In the genomic region with DNA sequence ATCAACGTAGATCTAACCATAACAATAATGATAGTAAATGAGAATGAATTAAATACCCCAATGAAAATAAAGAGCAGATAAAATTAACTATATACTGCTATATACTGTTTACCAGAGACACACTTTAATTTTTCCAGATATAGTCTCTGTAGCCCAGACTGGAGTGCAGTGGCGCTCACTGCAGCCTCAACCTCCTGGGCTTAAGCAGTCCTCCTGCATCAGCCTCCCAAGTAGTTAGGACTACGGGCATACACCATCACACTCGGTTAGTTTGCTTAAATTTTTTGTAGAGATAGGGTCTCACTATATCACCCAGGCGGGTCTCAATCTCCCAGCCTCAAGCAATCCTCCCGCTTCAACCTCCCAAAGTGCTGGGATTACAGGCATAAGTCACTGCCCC, we compare ENCODE assay signal across 16 cellular contexts. TPM values are rescaled to one million over a fixed set of nuclear protein-coding genes. Genes with fewer than 3 reads are reported as not detected.
DNase-seq lines count a peak whose midpoint lies in the region; ATAC-seq and TF ChIP-seq lines count a peak whose summit lies in the region.
"Had no signal": no experiment of that assay in that cellular context is flagged by ENCODE, and none has a peak within 500 bp of the region (broad histone marks: within the 10 kb centered on the region; RNA-seq: fewer than 3 reads in every experiment).

No MANE protein-coding gene starts in this region.

- H3K4me3 Mint-ChIP-seq in activated naive CD8-positive, alpha-beta T cell = peak overlapping the region; percentile 40
- H3K4me3 Mint-ChIP-seq in activated naive CD8-positive, alpha-beta T cell treated with anti-CD3 and anti-CD28 coated beads for 36 hours = no peak overlapping the region
- H3K4me3 Mint-ChIP-seq in dendritic cell treated with granulocyte-macrophage colony-stimulating factor and Interleukin-4, amounts not matched to agents 40 ng/mL and 50 ng/mL, for 4 days = no peak overlapping the region
- H3K4me3 Mint-ChIP-seq in type B pancreatic cell = no peak overlapping the region
- no peak overlapping the region for H3K4me3 Mint-ChIP-seq in CD14-positive monocyte

- CTCF ChIA-PET in HCT116 (lab: Charles Lee) = no interaction called here

- no peaks in the 10 kb centered on the region for H3K27me3 Mint-ChIP-seq in activated naive CD8-positive, alpha-beta T cell
- no peaks in the 10 kb centered on the region for H3K27me3 Mint-ChIP-seq in activated naive CD8-positive, alpha-beta T cell treated with anti-CD3 and anti-CD28 coated beads for 36 hours
- H3K27me3 Mint-ChIP-seq in dendritic cell treated with granulocyte-macrophage colony-stimulating factor and Interleukin-4, amounts not matched to agents 40 ng/mL and 50 ng/mL, for 4 days = no peaks in the 10 kb centered on the region
- H3K27me3 Mint-ChIP-seq in type B pancreatic cell (no peaks in the 10 kb centered on the region), CD14-positive monocyte (ENCODE audit: low read depth in 3 of 3) (no peaks in the 10 kb centered on the region)

- intact Hi-C loops in HCT116 (cut with micrococcal nuclease) = loop anchor here (2.0 to 5.0 kb wide), 2 partner anchors 39 to 197 kb away; a partner anchor contains a TSS
- intact Hi-C loops in dendritic cell treated with granulocyte-macrophage colony-stimulating factor and Interleukin-4, amounts not matched to agents 40 ng/mL and 50 ng/mL, for 4 days (cut with micrococcal nuclease) = no loop called here
- intact Hi-C loops in thyroid gland (cut with DNase I) = no loop called here
- intact Hi-C loops in CD14-positive monocyte (cut with micrococcal nuclease) = no loop called here

- H3K36me3 ChIP-seq in HCT116 (ENCODE audit: control insufficient read depth in 1 of 2, insufficient read depth in 2 of 2, low read length in 2 of 2) (no peaks in the 10 kb centered on the region), thyroid gland (no peaks in the 10 kb centered on the region)
- H3K36me3 ChIP-seq: MG63 had no signal

- H3K9me3 Mint-ChIP-seq in activated naive CD8-positive, alpha-beta T cell (ENCODE audit: low read depth) = peaks cover 5% of the 10 kb centered on the region
- H3K9me3 Mint-ChIP-seq in activated naive CD8-positive, alpha-beta T cell treated with anti-CD3 and anti-CD28 coated beads for 36 hours = peaks cover 9% of the 10 kb centered on the region
- peaks cover 13% of the 10 kb centered on the region for H3K9me3 Mint-ChIP-seq in dendritic cell treated with granulocyte-macrophage colony-stimulating factor and Interleukin-4, amounts not matched to agents 40 ng/mL and 50 ng/mL, for 4 days
- H3K9me3 Mint-ChIP-seq in type B pancreatic cell (peaks cover 5% of the 10 kb centered on the region), CD14-positive monocyte (peaks cover 0 to 13% (median 5%) of the 10 kb centered on the region in 7 donors)

- peaks cover 65% of the 10 kb centered on the region for H3K4me1 Mint-ChIP-seq in activated naive CD8-positive, alpha-beta T cell (ENCODE audit: low read depth)
- peaks cover 46% of the 10 kb centered on the region for H3K4me1 Mint-ChIP-seq in activated naive CD8-positive, alpha-beta T cell treated with anti-CD3 and anti-CD28 coated beads for 36 hours
- peaks cover 27% of the 10 kb centered on the region for H3K4me1 Mint-ChIP-seq in dendritic cell treated with granulocyte-macrophage colony-stimulating factor and Interleukin-4, amounts not matched to agents 40 ng/mL and 50 ng/mL, for 4 days (ENCODE audit: low read depth)
- H3K4me1 Mint-ChIP-seq in type B pancreatic cell (ENCODE audit: unreplicated experiment) (peaks cover under 1% of the 10 kb centered on the region), CD14-positive monocyte (peaks cover 24% of the 10 kb centered on the region)

- H3K9me3 ChIP-seq in HCT116 (ENCODE audit: control insufficient read depth in 1 of 2, insufficient read depth in 1 of 2, low read depth in 1 of 2, low read length in 2 of 2) (no peaks in the 10 kb centered on the region), thyroid gland (no peaks in the 10 kb centered on the region)
- H3K9me3 ChIP-seq: SJCRH30 had no signal

- RAD21 ChIA-PET in HCT116 (lab: Charles Lee; ENCODE audit: low non-redundant PET in 1 of 2, low total read pairs in 2 of 2, uncharacterized antibody in 2 of 2, unreplicated experiment in 2 of 2) = no interaction called here

- H3K79me2 ChIP-seq in HCT116 (ENCODE audit: insufficient read depth, low read length) = peaks cover 92% of the 10 kb centered on the region

- TF ChIP-seq POLR2A in HCT116 (IDR thresholded peaks at IDR 0.05; ENCODE audit: borderline replicate concordance, extremely low read depth, insufficient read depth, insufficient read length) = no peak
- no peak for TF ChIP-seq POLR2A in thyroid gland (IDR thresholded peaks at IDR 0.05)

- H3K4me2 ChIP-seq in HCT116 (ENCODE audit: low read length) = peak overlapping the region; percentile 70
- H3K4me2 ChIP-seq: KMS-11 had no signal

- no peak overlapping the region for H2AFZ ChIP-seq in HCT116 (ENCODE audit: low read depth, low read length, poor library complexity, severe bottlenecking)

- DNase-seq in activated naive CD8-positive, alpha-beta T cell treated with anti-CD3 and anti-CD28 coated beads for 36 hours = no peak
- no peak for DNase-seq in HCT116 (ENCODE audit: low read depth, low spot score)
- no peak for DNase-seq in type B pancreatic cell (ENCODE audit: extremely low spot score, unreplicated experiment)
- no peak for DNase-seq in thyroid gland
- no peak for DNase-seq in CD14-positive monocyte (ENCODE audit: low spot score)
- DNase-seq: DMS79 treated with DMSO at 0.1 percent for 48 hours, NCI-H1092, NCI-H2227 treated with DMSO at 0.1 percent for 48 hours, NCI-H526, RPMI8226, SJCRH30 had no signal

- no peaks in the 10 kb centered on the region; the same call in 1 of the 2 replicates for H4K20me1 ChIP-seq in HCT116 (ENCODE audit: insufficient read depth)

- no peaks in the 10 kb centered on the region for H3K9me2 ChIP-seq in HCT116 (ENCODE audit: insufficient read depth)

- peak overlapping the region; percentile 60 for H3K9ac ChIP-seq in HCT116 (ENCODE audit: low read length)
- H3K9ac ChIP-seq: KMS-11 had no signal

- WGBS in thyroid gland, 2 donors = 97 to 98% methylated on average over 6 of the region's 6 CpGs

- H3K4me1 ChIP-seq in HCT116 (ENCODE audit: control insufficient read depth in 1 of 2, insufficient read depth in 2 of 2, low read length in 2 of 2) (peaks cover 33 to 68% of the 10 kb centered on the region in 2 experiments), thyroid gland (peaks cover 5 to 8% of the 10 kb centered on the region in 2 donors)
- H3K4me1 ChIP-seq: SJCRH30 had no signal

- no peak for TF ChIP-seq CTCF in HCT116 (IDR thresholded peaks at IDR 0.05 in 2 of 3, conservative IDR thresholded peaks at IDR 0.05 in 1 of 3; ENCODE audit: borderline replicate concordance in 1 of 3, insufficient read depth in 1 of 3, low read depth in 2 of 3, low read length in 2 of 3)
- TF ChIP-seq CTCF in type B pancreatic cell (conservative IDR thresholded peaks at IDR 0.05) = no peak
- no peak for TF ChIP-seq CTCF in thyroid gland (IDR thresholded peaks at IDR 0.05)
- no peak for TF ChIP-seq CTCF in CD14-positive monocyte (IDR thresholded peaks at IDR 0.05)

- H3K4me3 ChIP-seq in HCT116 (replicated peaks in 1 of 2; ENCODE audit: low read depth in 1 of 2, low read length in 2 of 2) (peak overlapping the region; percentile 2 to 29; a peak in 3 of 4 replicates), thyroid gland (replicated peaks in 1 of 3) (no peak overlapping the region)
- H3K4me3 ChIP-seq: MG63, SJCRH30 had no signal

- POLR2A ChIA-PET in HCT116 (lab: Charles Lee) = no interaction called here

- peaks cover 11% of the 10 kb centered on the region for H3K36me3 Mint-ChIP-seq in activated naive CD8-positive, alpha-beta T cell
- H3K36me3 Mint-ChIP-seq in activated naive CD8-positive, alpha-beta T cell treated with anti-CD3 and anti-CD28 coated beads for 36 hours = peaks cover 30% of the 10 kb centered on the region
- peaks cover 32% of the 10 kb centered on the region for H3K36me3 Mint-ChIP-seq in dendritic cell treated with granulocyte-macrophage colony-stimulating factor and Interleukin-4, amounts not matched to agents 40 ng/mL and 50 ng/mL, for 4 days (ENCODE audit: low read depth)
- H3K36me3 Mint-ChIP-seq in type B pancreatic cell = peaks cover 20% of the 10 kb centered on the region
- peaks cover 15 to 18% of the 10 kb centered on the region in 2 donors for H3K36me3 Mint-ChIP-seq in CD14-positive monocyte

- H3K27me3 ChIP-seq in HCT116 (ENCODE audit: insufficient read depth, low read length) (no peaks in the 10 kb centered on the region), thyroid gland (no peaks in the 10 kb centered on the region)
- H3K27me3 ChIP-seq: MG63, SJCRH30 had no signal

- H3K27ac ChIP-seq in HCT116 (ENCODE audit: low read depth, low read length) (peak overlapping the region; percentile 95), thyroid gland (no peak overlapping the region)
- H3K27ac ChIP-seq: C4-2B, KMS-11, SJCRH30 had no signal

- BruUV-seq in HCT116 (replicated peaks; lab: Mats Ljungman, UMichigan) = TSS peak; percentile 100

- TF ChIP-seq RAD21 in HCT116 (IDR thresholded peaks at IDR 0.05; ENCODE audit: low read depth) = no peak

- H3K27ac Mint-ChIP-seq in activated naive CD8-positive, alpha-beta T cell = no peak overlapping the region
- no peak overlapping the region for H3K27ac Mint-ChIP-seq in activated naive CD8-positive, alpha-beta T cell treated with anti-CD3 and anti-CD28 coated beads for 36 hours
- peak overlapping the region; percentile 3 for H3K27ac Mint-ChIP-seq in dendritic cell treated with granulocyte-macrophage colony-stimulating factor and Interleukin-4, amounts not matched to agents 40 ng/mL and 50 ng/mL, for 4 days
- peak overlapping the region; percentile 69 for H3K27ac Mint-ChIP-seq in type B pancreatic cell
- peak overlapping the region in 3 of 7 donors; percentile 9 to 47 (median 9) for H3K27ac Mint-ChIP-seq in CD14-positive monocyte

- ATAC-seq in HCT116 = peak; percentile 64

TF ChIP-seq in HCT116, 20 proteins besides CTCF, POLR2A, EP300 and RAD21 (continues in another document):
- TF ChIP-seq, protein P1, sequence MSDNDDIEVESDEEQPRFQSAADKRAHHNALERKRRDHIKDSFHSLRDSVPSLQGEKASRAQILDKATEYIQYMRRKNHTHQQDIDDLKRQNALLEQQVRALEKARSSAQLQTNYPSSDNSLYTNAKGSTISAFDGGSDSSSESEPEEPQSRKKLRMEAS (IDR thresholded peaks at IDR 0.05) = no peak
- TF ChIP-seq ZFX (IDR thresholded peaks at IDR 0.05) = no peak
- no peak for TF ChIP-seq JUND (IDR thresholded peaks at IDR 0.05)
- no peak for TF ChIP-seq TCF7L2 (IDR thresholded peaks at IDR 0.05; ENCODE audit: borderline replicate concordance, extremely low read depth, insufficient read depth, insufficient read length)
- no peak for TF ChIP-seq EGR1 (IDR thresholded peaks at IDR 0.05; ENCODE audit: low read depth)
- no peak for TF ChIP-seq ZNF274 (IDR thresholded peaks at IDR 0.05; ENCODE audit: low read depth, low read length)

RNA-seq across cellular contexts. Expression of a gene that starts 37.2 kb away (rescaled TPM):
- 10 to 100 TPM; 31.5 to 32.8 TPM for total RNA-seq in activated naive CD8-positive, alpha-beta T cell treated with anti-CD3 and anti-CD28 coated beads for 36 hours
- total RNA-seq in HCT116 (2021; ENCODE audit: unreplicated experiment) (41.2 TPM), type B pancreatic cell (ENCODE audit: low replicate concordance) (45.8 and 46.6 TPM in 2 replicates), thyroid gland (100 to 1,000 TPM in 1 of 4 donors, 10 to 100 TPM in 3; 53.9 to 112 (median 58.0) TPM)
- polyA plus RNA-seq in HCT116 (2012) = 19.7 and 20.4 TPM in 2 replicates
- 10 to 100 TPM; 11.8 to 16.5 TPM for polyA plus RNA-seq in CD14-positive monocyte

Comparison
In these comparisons a context has a peak if more than half of its experiments do, and no peak if none do; other contexts are left out.
1. H3K27ac Mint-ChIP-seq: peak in dendritic cell treated with granulocyte-macrophage colony-stimulating factor and Interleukin-4, amounts not matched to agents 40 ng/mL and 50 ng/mL, for 4 days (single experiment) and type B pancreatic cell (single experiment); none in activated naive CD8-positive, alpha-beta T cell (single experiment) and activated naive CD8-positive, alpha-beta T cell treated with anti-CD3 and anti-CD28 coated beads for 36 hours (single experiment).
2. H3K4me3 ChIP-seq: peak in HCT116 (2 of 2); none in thyroid gland (0 of 3).